10 cellular contexts compared by ENCODE assay signal in the genomic region with DNA sequence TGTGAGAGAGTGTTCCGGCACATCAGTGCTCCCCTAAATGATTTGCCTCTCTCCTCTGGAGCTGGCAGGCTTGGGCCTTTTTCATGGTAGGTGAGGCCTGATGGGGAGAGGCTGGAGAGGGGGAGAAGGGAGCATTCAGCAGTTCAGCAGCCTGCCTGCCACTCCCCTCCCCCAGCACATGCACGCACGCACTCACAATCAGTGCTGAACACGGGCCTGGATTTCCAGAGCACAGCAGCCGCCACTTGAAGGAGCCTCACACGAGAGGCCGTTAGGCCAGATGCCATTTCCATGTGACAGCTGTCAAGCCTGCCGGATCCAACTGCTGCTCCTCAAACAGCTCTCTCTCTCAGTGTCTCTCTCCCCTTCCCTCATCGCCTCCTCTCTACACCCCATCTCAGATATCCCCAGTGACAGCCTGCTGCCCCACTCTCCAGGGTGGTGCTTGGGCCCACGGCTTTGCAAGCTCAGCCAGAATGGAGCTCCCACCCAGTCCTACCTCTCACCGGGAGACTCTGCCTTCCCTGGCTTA.
A peak's percentile ranks its signal among the peaks of the same experiment; 100 is the strongest.
DNase-seq lines count a peak whose midpoint lies in the region; ATAC-seq, FAIRE-seq and TF ChIP-seq lines count a peak whose summit lies in the region.
"Had no signal": no experiment of that assay in that cellular context is flagged by ENCODE, and none has a peak within 500 bp of the region (broad histone marks: within the 10 kb centered on the region; RNA-seq: fewer than 3 reads in every experiment).

No MANE protein-coding gene starts in this region.

- H3K27ac Mint-ChIP-seq in stimulated activated effector memory CD8-positive, alpha-beta T cell treated with anti-CD3 and anti-CD28 coated beads, Interleukin-12 subunit alpha, Interleukin-12 subunit beta, amount 100 ng/mL, for 72 hours, result no peak overlapping the region

- no peaks in the 10 kb centered on the region for H3K9me3 ChIP-seq in WERI-Rb-1 (ENCODE audit: severe bottlenecking)
- H3K9me3 ChIP-seq: adrenal gland had no signal

- H3K27ac ChIP-seq in WERI-Rb-1, result peak overlapping the region; percentile 98
- H3K27ac ChIP-seq: C4-2B had no signal

- no peak for ATAC-seq in HG02642 (IDR thresholded peaks at IDR 0.05; ENCODE audit: poor library complexity, unreplicated experiment)
- ATAC-seq in stimulated activated effector memory CD8-positive, alpha-beta T cell treated with anti-CD3 and anti-CD28 coated beads, Interleukin-12 subunit alpha, Interleukin-12 subunit beta, amount 100 ng/mL, for 72 hours, result no peak
- no peak for ATAC-seq in HG02759 (IDR thresholded peaks at IDR 0.05; ENCODE audit: unreplicated experiment)

- TF ChIP-seq CTCF in WERI-Rb-1 (IDR thresholded peaks at IDR 0.05; ENCODE audit: low read depth, low read length), result no peak

- peaks cover 12% of the 10 kb centered on the region for H3K4me1 Mint-ChIP-seq in stimulated activated effector memory CD8-positive, alpha-beta T cell treated with anti-CD3 and anti-CD28 coated beads, Interleukin-12 subunit alpha, Interleukin-12 subunit beta, amount 100 ng/mL, for 72 hours

- no peak for FAIRE-seq in RCC 7860 (lab: Jason Lieb, UNC)

- no peaks in the 10 kb centered on the region for H3K36me3 ChIP-seq in WERI-Rb-1
- H3K36me3 ChIP-seq: adrenal gland had no signal

- H3K4me3 Mint-ChIP-seq in stimulated activated effector memory CD8-positive, alpha-beta T cell treated with anti-CD3 and anti-CD28 coated beads, Interleukin-12 subunit alpha, Interleukin-12 subunit beta, amount 100 ng/mL, for 72 hours, result no peak overlapping the region

- H3K36me3 Mint-ChIP-seq in stimulated activated effector memory CD8-positive, alpha-beta T cell treated with anti-CD3 and anti-CD28 coated beads, Interleukin-12 subunit alpha, Interleukin-12 subunit beta, amount 100 ng/mL, for 72 hours, result no peaks in the 10 kb centered on the region

- H3K4me3 ChIP-seq in WERI-Rb-1 (ENCODE audit: low read depth, low read length), result peak overlapping the region; percentile 11
- H3K4me3 ChIP-seq: adrenal gland had no signal

- DNase-seq in DMS 273 (lab: John Stamatoyannopoulos, UW; ENCODE audit: unreplicated experiment) (peak; percentile 99), NCI-H187 (lab: John Stamatoyannopoulos, UW) (peak; percentile 82 to 91), WERI-Rb-1 (peak; percentile 99), mesenteric fat pad (ENCODE audit: low spot score) (peak; percentile 73), RCC 7860 (ENCODE audit: low spot score) (no peak)
- DNase-seq in stimulated activated effector memory CD8-positive, alpha-beta T cell treated with anti-CD3 and anti-CD28 coated beads, Interleukin-12 subunit alpha, Interleukin-12 subunit beta, amount 100 ng/mL, for 72 hours (ENCODE audit: low spot score in 2 of 2), result no peak

- no peaks in the 10 kb centered on the region for H3K27me3 ChIP-seq in WERI-Rb-1 (ENCODE audit: insufficient read depth, low read depth, severe bottlenecking)
- H3K27me3 ChIP-seq: adrenal gland had no signal

- H3K9me3 Mint-ChIP-seq in stimulated activated effector memory CD8-positive, alpha-beta T cell treated with anti-CD3 and anti-CD28 coated beads, Interleukin-12 subunit alpha, Interleukin-12 subunit beta, amount 100 ng/mL, for 72 hours, result no peaks in the 10 kb centered on the region

Comparison
In these comparisons a context has a peak if more than half of its experiments do, and no peak if none do; other contexts are left out.
1. DNase-seq: peak in DMS 273 (single experiment), NCI-H187 (2 of 2), WERI-Rb-1 (single experiment) and mesenteric fat pad (single experiment); none in stimulated activated effector memory CD8-positive, alpha-beta T cell treated with anti-CD3 and anti-CD28 coated beads, Interleukin-12 subunit alpha, Interleukin-12 subunit beta, amount 100 ng/mL, for 72 hours (0 of 2) and RCC 7860 (single experiment).